12 cellular contexts compared by ENCODE assay signal in the genomic region with DNA sequence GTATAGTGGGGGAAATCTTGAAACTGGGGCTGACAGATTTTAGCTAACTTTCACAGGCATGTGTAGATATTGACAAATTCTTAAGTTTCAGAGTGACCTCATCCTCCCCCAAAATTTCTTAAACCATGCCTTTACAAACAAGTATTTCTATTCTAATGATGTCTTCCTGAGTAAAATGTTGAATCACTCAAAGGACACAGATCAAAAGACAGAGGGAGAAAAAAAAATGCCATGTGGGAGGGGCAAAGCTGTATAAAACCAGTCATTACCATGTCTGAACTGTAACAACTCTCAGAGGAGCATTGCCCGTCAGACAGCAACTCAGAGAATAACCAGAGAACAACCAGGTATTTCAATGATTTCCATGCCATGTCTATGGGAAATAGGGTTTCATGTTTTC. TPM values are rescaled to one million over a fixed set of nuclear protein-coding genes. Genes with fewer than 3 reads are reported as not detected.
A peak's percentile ranks its signal among the peaks of the same experiment; 100 is the strongest.
DNase-seq lines count a peak whose midpoint lies in the region; ATAC-seq and TF ChIP-seq lines count a peak whose summit lies in the region.
"Had no signal": no experiment of that assay in that cellular context is flagged by ENCODE, and none has a peak within 500 bp of the region (broad histone marks: within the 10 kb centered on the region; RNA-seq: fewer than 3 reads in every experiment).

A gene with protein sequence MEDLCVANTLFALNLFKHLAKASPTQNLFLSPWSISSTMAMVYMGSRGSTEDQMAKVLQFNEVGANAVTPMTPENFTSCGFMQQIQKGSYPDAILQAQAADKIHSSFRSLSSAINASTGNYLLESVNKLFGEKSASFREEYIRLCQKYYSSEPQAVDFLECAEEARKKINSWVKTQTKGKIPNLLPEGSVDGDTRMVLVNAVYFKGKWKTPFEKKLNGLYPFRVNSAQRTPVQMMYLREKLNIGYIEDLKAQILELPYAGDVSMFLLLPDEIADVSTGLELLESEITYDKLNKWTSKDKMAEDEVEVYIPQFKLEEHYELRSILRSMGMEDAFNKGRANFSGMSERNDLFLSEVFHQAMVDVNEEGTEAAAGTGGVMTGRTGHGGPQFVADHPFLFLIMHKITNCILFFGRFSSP (plus strand): TSS at position 282 of the 400 bp plus-strand sequence. CDS start 3,740 bp downstream, outside the sequence.

- no peak within 1 kb of the TSS for H4K91ac ChIP-seq in IMR-90 (ENCODE audit: insufficient read depth, low read depth, low read length)
- H4K91ac ChIP-seq in trophoblast cell (ENCODE audit: low read depth, low read length), result no peak within 1 kb of the TSS

- H2AFZ ChIP-seq in IMR-90 (replicated peaks; ENCODE audit: low read length, poor library complexity), result no peak within 1 kb of the TSS
- H2AFZ ChIP-seq in trophoblast cell (ENCODE audit: insufficient read depth, low read length, poor library complexity), result no peak within 1 kb of the TSS

- no peak within 1 kb of the TSS for H2BK15ac ChIP-seq in IMR-90 (ENCODE audit: low read depth, low read length)

- H3K9ac ChIP-seq in IMR-90 (ENCODE audit: low read depth, low read length) (no peak within 1 kb of the TSS), trophoblast cell (ENCODE audit: low read length) (no peak within 1 kb of the TSS)

- H3K9me3 ChIP-seq in IMR-90 (ENCODE audit: control insufficient read depth, insufficient read depth, low read length) (no peaks in the 10 kb centered on the region), trophoblast cell (ENCODE audit: insufficient read depth, low read depth, low read length) (no peaks in the 10 kb centered on the region)
- H3K9me3 ChIP-seq: testis had no signal

- no peaks in the 10 kb centered on the region for H3K79me2 ChIP-seq in trophoblast cell (ENCODE audit: control insufficient read depth, insufficient read depth, low read length, poor library complexity)

- H3K9me3 Mint-ChIP-seq in activated CD4-positive, alpha-beta T cell treated with anti-CD3 and anti-CD28 coated beads, Interleukin-2, amount 10 ng/mL, durations not matched to agents 24 days and 14 days, result no peaks in the 10 kb centered on the region

- H3K27me3 ChIP-seq in IMR-90 (ENCODE audit: control insufficient read depth, insufficient read depth, low read length) (no peaks in the 10 kb centered on the region), trophoblast cell (ENCODE audit: insufficient read depth, low read length) (no peaks in the 10 kb centered on the region)
- H3K27me3 ChIP-seq: testis had no signal

- whole genome bisulfite sequencing in IMR-90 (ENCODE audit: extremely low coverage in 2 of 2, insufficient read length in 1 of 2), 2 experiments, result no CpG with 5 or more reads among the region's 1 CpG
- no CpG with 5 or more reads among the region's 1 CpG for WGBS in trophoblast cell (ENCODE audit: extremely low coverage, insufficient coverage, insufficient read length)

- H3K4me3 Mint-ChIP-seq in activated CD4-positive, alpha-beta T cell treated with anti-CD3 and anti-CD28 coated beads, Interleukin-2, amount 10 ng/mL, durations not matched to agents 24 days and 14 days, result no peak within 1 kb of the TSS

- H3K36me3 ChIP-seq in IMR-90 (ENCODE audit: control insufficient read depth, insufficient read depth, low read length) (no peaks in the 10 kb centered on the region), trophoblast cell (ENCODE audit: control insufficient read depth in 1 of 2, insufficient read depth in 2 of 2, low read length in 2 of 2) (no peaks in the 10 kb centered on the region)

- H2BK120ac ChIP-seq in IMR-90 (ENCODE audit: low read depth, low read length) (no peak within 1 kb of the TSS), trophoblast cell (ENCODE audit: insufficient read depth, low read length, poor library complexity) (no peak within 1 kb of the TSS)

- peak; percentile 59 for TF ChIP-seq POLR2A in IMR-90 (IDR thresholded peaks at IDR 0.05; ENCODE audit: low read depth, low read length)

- no peak within 1 kb of the TSS for H3K27ac ChIP-seq in IMR-90 (ENCODE audit: insufficient read depth, low read length)
- H3K27ac ChIP-seq in trophoblast cell (ENCODE audit: low read depth, low read length), result no peak within 1 kb of the TSS
- H3K27ac ChIP-seq: testis had no signal

- H3K14ac ChIP-seq in IMR-90 (replicated peaks; ENCODE audit: low read depth, low read length) (no peak within 1 kb of the TSS), trophoblast cell (ENCODE audit: low read length) (no peak within 1 kb of the TSS)

- peaks cover 13% of the 10 kb centered on the region for H3K27me3 Mint-ChIP-seq in activated CD4-positive, alpha-beta T cell treated with anti-CD3 and anti-CD28 coated beads, Interleukin-2, amount 10 ng/mL, durations not matched to agents 24 days and 14 days

- peaks cover 4% of the 10 kb centered on the region for H3K4me1 Mint-ChIP-seq in activated CD4-positive, alpha-beta T cell treated with anti-CD3 and anti-CD28 coated beads, Interleukin-2, amount 10 ng/mL, durations not matched to agents 24 days and 14 days

- H3K23ac ChIP-seq in IMR-90 (ENCODE audit: low read depth, low read length), result no peak within 1 kb of the TSS
- no peak within 1 kb of the TSS for H3K23ac ChIP-seq in trophoblast cell (ENCODE audit: low read length)

- H3K4ac ChIP-seq in IMR-90 (ENCODE audit: low read depth, low read length), result no peak within 1 kb of the TSS
- H3K4ac ChIP-seq in trophoblast cell (ENCODE audit: low read depth, low read length), result no peak within 1 kb of the TSS

- no peak for TF ChIP-seq CTCF in IMR-90 (conservative IDR thresholded peaks at IDR 0.05; ENCODE audit: low read depth, low read length)
- no peak for TF ChIP-seq CTCF in cardiac fibroblast (IDR thresholded peaks at IDR 0.05; ENCODE audit: low read depth, low read length)

- no peak within 1 kb of the TSS for H2BK5ac ChIP-seq in IMR-90 (ENCODE audit: low read depth, low read length, poor library complexity, severe bottlenecking)
- H2BK5ac ChIP-seq in trophoblast cell (ENCODE audit: low read depth, low read length, poor library complexity), result no peak within 1 kb of the TSS

- H3K18ac ChIP-seq in IMR-90 (ENCODE audit: low read depth, low read length) (no peak within 1 kb of the TSS), trophoblast cell (ENCODE audit: low read length) (no peak within 1 kb of the TSS)

- no peak within 1 kb of the TSS for H3K4me2 ChIP-seq in IMR-90 (ENCODE audit: low read depth, low read length)
- H3K4me2 ChIP-seq in trophoblast cell (ENCODE audit: low read length), result no peak within 1 kb of the TSS

- intact Hi-C loops in activated CD4-positive, alpha-beta T cell treated with anti-CD3 and anti-CD28 coated beads, Interleukin-2, amount 10 ng/mL, durations not matched to agents 24 days and 14 days (cut with micrococcal nuclease), result loop anchor here (1.0 kb wide), 1 partner anchor 63 kb away; no protein-coding TSS in a partner anchor
- intact Hi-C loops in IMR-90 (cut with micrococcal nuclease), result no loop called here

- H3K79me1 ChIP-seq in IMR-90 (ENCODE audit: low read depth in 1 of 2, low read length in 2 of 2) (no peaks in the 10 kb centered on the region), trophoblast cell (ENCODE audit: low read length) (no peaks in the 10 kb centered on the region)

- POLR2A ChIA-PET in IMR-90 (lab: Charles Lee; ENCODE audit: unreplicated experiment), result no interaction called here

- H3K36me3 Mint-ChIP-seq in activated CD4-positive, alpha-beta T cell treated with anti-CD3 and anti-CD28 coated beads, Interleukin-2, amount 10 ng/mL, durations not matched to agents 24 days and 14 days (ENCODE audit: low read depth), result no peaks in the 10 kb centered on the region

- H2AK5ac ChIP-seq in IMR-90 (ENCODE audit: low read depth, low read length) (no peak within 1 kb of the TSS), trophoblast cell (ENCODE audit: low read length) (no peak within 1 kb of the TSS)

- H3K56ac ChIP-seq in IMR-90 (ENCODE audit: extremely low read depth, insufficient read depth, low read length), result no peak within 1 kb of the TSS

- peak; percentile 2 for DNase-seq in activated CD4-positive, alpha-beta T cell treated with anti-CD3 and anti-CD28 coated beads, Interleukin-2, amount 10 ng/mL, durations not matched to agents 24 days and 14 days
- no peak for DNase-seq in activated CD4-positive, alpha-beta T cell treated with anti-CD3 and anti-CD28 coated beads for 4 hours
- DNase-seq in IMR-90 (peak; percentile 41), cardiac fibroblast (ENCODE audit: low read depth in 2 of 2) (peak; percentile 11 to 59), trophoblast cell (peak; percentile 36 to 59), T-helper 1 cell (no peak)
- DNase-seq in effector CD4-positive, alpha-beta T cell, result no peak
- DNase-seq: DMS53, NCI-H1436 treated with DMSO at 0.1 percent for 48 hours, testis had no signal

- no peaks in the 10 kb centered on the region; the same call in 1 of the 2 replicates for H3K9me1 ChIP-seq in IMR-90 (ENCODE audit: insufficient read depth, low read length)

- BruUV-seq in IMR-90 (replicated peaks; lab: Mats Ljungman, UMichigan), result no TSS peak

- H3K27ac Mint-ChIP-seq in activated CD4-positive, alpha-beta T cell treated with anti-CD3 and anti-CD28 coated beads, Interleukin-2, amount 10 ng/mL, durations not matched to agents 24 days and 14 days, result no peak within 1 kb of the TSS

- no peak for ATAC-seq in IMR-90 (ENCODE audit: low read depth)
- no peak for ATAC-seq in GM18867 (IDR thresholded peaks at IDR 0.05; ENCODE audit: unreplicated experiment)

- H4K8ac ChIP-seq in IMR-90 (ENCODE audit: low read depth in 2 of 2, low read length in 2 of 2), result no peak within 1 kb of the TSS
- no peak within 1 kb of the TSS for H4K8ac ChIP-seq in trophoblast cell (ENCODE audit: low read depth, low read length)

- H2AK9ac ChIP-seq in IMR-90 (replicated peaks; ENCODE audit: low read depth, low read length, poor library complexity), result no peak within 1 kb of the TSS

- CTCF ChIA-PET in IMR-90 (lab: Yijun Ruan, JAX), result no interaction called here

- H3K4me1 ChIP-seq in IMR-90 (ENCODE audit: control insufficient read depth, insufficient read depth, low read length) (no peaks in the 10 kb centered on the region), trophoblast cell (ENCODE audit: control insufficient read depth in 1 of 2, insufficient read depth in 2 of 2, low read length in 2 of 2) (no peaks in the 10 kb centered on the region)
- H3K4me1 ChIP-seq: testis had no signal

- in situ Hi-C loops in IMR-90 (cut with MboI; ENCODE audit: low sequenced_read_pairs), result no loop called here

- H3K4me3 ChIP-seq in IMR-90 (ENCODE audit: insufficient read depth, low read depth, low read length), result no peak within 1 kb of the TSS
- no peak within 1 kb of the TSS for H3K4me3 ChIP-seq in cardiac fibroblast (replicated peaks in 1 of 2; ENCODE audit: low read depth in 2 of 2, low read length in 2 of 2)
- no peak within 1 kb of the TSS for H3K4me3 ChIP-seq in trophoblast cell (ENCODE audit: low read depth, low read length)
- H3K4me3 ChIP-seq: testis had no signal

- dilution Hi-C loops in IMR-90 (cut with HindIII; ENCODE audit: low sequenced_read_pairs, unreplicated experiment), result no loop called here

- no peak within 1 kb of the TSS for H4K5ac ChIP-seq in IMR-90 (ENCODE audit: low read depth, low read length)

- no peaks in the 10 kb centered on the region for H4K20me1 ChIP-seq in IMR-90 (ENCODE audit: insufficient read depth, low read length)

- no peak for TF ChIP-seq RAD21 in IMR-90 (IDR thresholded peaks at IDR 0.05; ENCODE audit: low read length)

- no peak within 1 kb of the TSS for H2BK20ac ChIP-seq in IMR-90 (ENCODE audit: low read depth, low read length)

- H2BK12ac ChIP-seq in trophoblast cell (ENCODE audit: low read length), result no peak within 1 kb of the TSS

- H4K12ac ChIP-seq in trophoblast cell (ENCODE audit: low read depth, low read length), result no peak within 1 kb of the TSS

RNA-seq across cellular contexts. Expression of the gene that starts here (rescaled TPM):
- total RNA-seq in activated CD4-positive, alpha-beta T cell treated with anti-CD3 and anti-CD28 coated beads, Interleukin-2, amount 10 ng/mL, durations not matched to agents 24 days and 14 days, result not detected in 2 replicates
- 34.4 and 43.0 TPM in 2 replicates for total RNA-seq in IMR-90 (2012; rRNA removed)
- 32.1 and 46.4 TPM in 2 replicates for polyA plus RNA-seq in IMR-90 (2012; rRNA removed)
- polyA plus RNA-seq in IMR-90 (2012; cell fraction: cytosol; rRNA removed), result 5.3 and 22.9 TPM in 2 replicates
- 5.4 and 32.1 TPM in 2 replicates for polyA plus RNA-seq in IMR-90 (2012; cell fraction: nucleus; rRNA removed; ENCODE audit: low replicate concordance)
- 0.76 and 0.83 TPM in 2 replicates for polyA plus RNA-seq in trophoblast cell (2013)
- total RNA-seq: mucosa of gallbladder, testis had no signal

Comparison
In these comparisons a context has a peak if more than half of its experiments do, and no peak if none do; other contexts are left out.
1. RNA of the gene that starts here (total RNA-seq): 34.4 to 43.0 TPM in IMR-90; not detected in activated CD4-positive, alpha-beta T cell treated with anti-CD3 and anti-CD28 coated beads, Interleukin-2, amount 10 ng/mL, durations not matched to agents 24 days and 14 days; every median in the first group is over 10 times any median in the second.
2. Peak in DNase-seq in activated CD4-positive, alpha-beta T cell treated with anti-CD3 and anti-CD28 coated beads, Interleukin-2, amount 10 ng/mL, durations not matched to agents 24 days and 14 days; RNA of the gene not detected or under 1 TPM.
3. DNase-seq: peak in IMR-90 (single experiment), cardiac fibroblast (2 of 2) and trophoblast cell (2 of 2); none in activated CD4-positive, alpha-beta T cell treated with anti-CD3 and anti-CD28 coated beads for 4 hours (0 of 2), effector CD4-positive, alpha-beta T cell (single experiment) and T-helper 1 cell (0 of 5).